2 cellular contexts compared by ENCODE assay signal in the genomic region with DNA sequence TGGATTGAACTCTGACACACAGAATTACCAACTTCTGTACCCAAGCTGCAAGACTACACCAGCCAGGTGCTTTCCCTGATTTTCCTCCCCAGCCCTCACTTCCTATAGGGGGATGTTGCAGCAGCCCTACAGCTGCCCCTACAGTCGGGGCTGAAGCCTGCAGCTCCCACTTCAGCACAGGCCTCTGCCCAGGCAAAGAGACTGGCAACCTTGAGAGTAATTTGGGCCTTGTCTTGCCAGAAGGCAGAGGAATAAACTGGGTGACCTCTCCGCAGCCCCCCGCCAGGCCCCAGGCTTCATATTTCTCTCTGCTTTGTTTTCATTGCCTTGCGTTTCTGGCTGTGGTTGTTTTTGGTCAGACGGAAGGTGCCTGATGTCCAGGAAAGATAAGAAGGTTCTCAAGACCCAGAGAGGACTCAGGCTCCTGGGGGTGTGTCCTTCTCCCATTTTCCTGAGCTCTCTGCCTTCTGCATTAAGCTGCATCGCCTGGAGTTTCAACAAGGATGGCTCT.
TF ChIP-seq lines count a peak whose summit lies in the region.

No MANE protein-coding gene starts in this region.

TF ChIP-seq in HCT116, 20 proteins besides CTCF, POLR2A, EP300 and RAD21 (continued from another document):
- TF ChIP-seq POLR2AphosphoS5 (IDR thresholded peaks at IDR 0.05; ENCODE audit: low read depth, low read length) (no peak), EZH2 (IDR thresholded peaks at IDR 0.05) (no peak), ZBTB33 (IDR thresholded peaks at IDR 0.05; ENCODE audit: extremely low read depth, insufficient replicate concordance, low read length) (no peak), ELF1 (IDR thresholded peaks at IDR 0.05; ENCODE audit: borderline replicate concordance, low read depth) (no peak), CEBPB (IDR thresholded peaks at IDR 0.05; ENCODE audit: low read depth) (no peak), CBX3 (IDR thresholded peaks at IDR 0.05; ENCODE audit: low read depth) (no peak), SRF (IDR thresholded peaks at IDR 0.05; ENCODE audit: low read depth) (no peak), EGR1 (IDR thresholded peaks at IDR 0.05; ENCODE audit: low read depth) (no peak)
- TF ChIP-seq, protein P1, sequence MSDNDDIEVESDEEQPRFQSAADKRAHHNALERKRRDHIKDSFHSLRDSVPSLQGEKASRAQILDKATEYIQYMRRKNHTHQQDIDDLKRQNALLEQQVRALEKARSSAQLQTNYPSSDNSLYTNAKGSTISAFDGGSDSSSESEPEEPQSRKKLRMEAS (IDR thresholded peaks at IDR 0.05): no peak
- TF ChIP-seq, protein P2, sequence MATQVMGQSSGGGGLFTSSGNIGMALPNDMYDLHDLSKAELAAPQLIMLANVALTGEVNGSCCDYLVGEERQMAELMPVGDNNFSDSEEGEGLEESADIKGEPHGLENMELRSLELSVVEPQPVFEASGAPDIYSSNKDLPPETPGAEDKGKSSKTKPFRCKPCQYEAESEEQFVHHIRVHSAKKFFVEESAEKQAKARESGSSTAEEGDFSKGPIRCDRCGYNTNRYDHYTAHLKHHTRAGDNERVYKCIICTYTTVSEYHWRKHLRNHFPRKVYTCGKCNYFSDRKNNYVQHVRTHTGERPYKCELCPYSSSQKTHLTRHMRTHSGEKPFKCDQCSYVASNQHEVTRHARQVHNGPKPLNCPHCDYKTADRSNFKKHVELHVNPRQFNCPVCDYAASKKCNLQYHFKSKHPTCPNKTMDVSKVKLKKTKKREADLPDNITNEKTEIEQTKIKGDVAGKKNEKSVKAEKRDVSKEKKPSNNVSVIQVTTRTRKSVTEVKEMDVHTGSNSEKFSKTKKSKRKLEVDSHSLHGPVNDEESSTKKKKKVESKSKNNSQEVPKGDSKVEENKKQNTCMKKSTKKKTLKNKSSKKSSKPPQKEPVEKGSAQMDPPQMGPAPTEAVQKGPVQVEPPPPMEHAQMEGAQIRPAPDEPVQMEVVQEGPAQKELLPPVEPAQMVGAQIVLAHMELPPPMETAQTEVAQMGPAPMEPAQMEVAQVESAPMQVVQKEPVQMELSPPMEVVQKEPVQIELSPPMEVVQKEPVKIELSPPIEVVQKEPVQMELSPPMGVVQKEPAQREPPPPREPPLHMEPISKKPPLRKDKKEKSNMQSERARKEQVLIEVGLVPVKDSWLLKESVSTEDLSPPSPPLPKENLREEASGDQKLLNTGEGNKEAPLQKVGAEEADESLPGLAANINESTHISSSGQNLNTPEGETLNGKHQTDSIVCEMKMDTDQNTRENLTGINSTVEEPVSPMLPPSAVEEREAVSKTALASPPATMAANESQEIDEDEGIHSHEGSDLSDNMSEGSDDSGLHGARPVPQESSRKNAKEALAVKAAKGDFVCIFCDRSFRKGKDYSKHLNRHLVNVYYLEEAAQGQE (IDR thresholded peaks at IDR 0.05; ENCODE audit: low read depth): no peak

TF ChIP-seq in WTC11, 78 proteins besides CTCF, POLR2A, EP300 and RAD21 (continued from another document):
- TF ChIP-seq ZSCAN18 (CRISPR knock-in tag; IDR thresholded peaks at IDR 0.05) (no peak), NR1H2 (CRISPR knock-in tag; IDR thresholded peaks at IDR 0.05) (no peak), GRHL2 (CRISPR knock-in tag; IDR thresholded peaks at IDR 0.05; ENCODE audit: insufficient replicate concordance, severe bottlenecking) (no peak), JAZF1 (CRISPR knock-in tag; IDR thresholded peaks at IDR 0.05) (no peak), ZBTB21 (CRISPR knock-in tag; IDR thresholded peaks at IDR 0.05; ENCODE audit: borderline replicate concordance) (no peak), SMAD3 (CRISPR knock-in tag; IDR thresholded peaks at IDR 0.05; ENCODE audit: borderline replicate concordance) (no peak), CREM (CRISPR knock-in tag; IDR thresholded peaks at IDR 0.05) (no peak), CREB1 (CRISPR knock-in tag; IDR thresholded peaks at IDR 0.05) (no peak), RELA (CRISPR knock-in tag; IDR thresholded peaks at IDR 0.05; ENCODE audit: borderline replicate concordance) (no peak), JUN (CRISPR knock-in tag; IDR thresholded peaks at IDR 0.05) (no peak), PRRX2 (CRISPR knock-in tag; IDR thresholded peaks at IDR 0.05) (no peak), NR2C2 (CRISPR knock-in tag; IDR thresholded peaks at IDR 0.05) (no peak), FOXJ3 (CRISPR knock-in tag; IDR thresholded peaks at IDR 0.05; ENCODE audit: borderline replicate concordance) (no peak), RORB (CRISPR knock-in tag; IDR thresholded peaks at IDR 0.05) (no peak)
- TF ChIP-seq, protein P3, sequence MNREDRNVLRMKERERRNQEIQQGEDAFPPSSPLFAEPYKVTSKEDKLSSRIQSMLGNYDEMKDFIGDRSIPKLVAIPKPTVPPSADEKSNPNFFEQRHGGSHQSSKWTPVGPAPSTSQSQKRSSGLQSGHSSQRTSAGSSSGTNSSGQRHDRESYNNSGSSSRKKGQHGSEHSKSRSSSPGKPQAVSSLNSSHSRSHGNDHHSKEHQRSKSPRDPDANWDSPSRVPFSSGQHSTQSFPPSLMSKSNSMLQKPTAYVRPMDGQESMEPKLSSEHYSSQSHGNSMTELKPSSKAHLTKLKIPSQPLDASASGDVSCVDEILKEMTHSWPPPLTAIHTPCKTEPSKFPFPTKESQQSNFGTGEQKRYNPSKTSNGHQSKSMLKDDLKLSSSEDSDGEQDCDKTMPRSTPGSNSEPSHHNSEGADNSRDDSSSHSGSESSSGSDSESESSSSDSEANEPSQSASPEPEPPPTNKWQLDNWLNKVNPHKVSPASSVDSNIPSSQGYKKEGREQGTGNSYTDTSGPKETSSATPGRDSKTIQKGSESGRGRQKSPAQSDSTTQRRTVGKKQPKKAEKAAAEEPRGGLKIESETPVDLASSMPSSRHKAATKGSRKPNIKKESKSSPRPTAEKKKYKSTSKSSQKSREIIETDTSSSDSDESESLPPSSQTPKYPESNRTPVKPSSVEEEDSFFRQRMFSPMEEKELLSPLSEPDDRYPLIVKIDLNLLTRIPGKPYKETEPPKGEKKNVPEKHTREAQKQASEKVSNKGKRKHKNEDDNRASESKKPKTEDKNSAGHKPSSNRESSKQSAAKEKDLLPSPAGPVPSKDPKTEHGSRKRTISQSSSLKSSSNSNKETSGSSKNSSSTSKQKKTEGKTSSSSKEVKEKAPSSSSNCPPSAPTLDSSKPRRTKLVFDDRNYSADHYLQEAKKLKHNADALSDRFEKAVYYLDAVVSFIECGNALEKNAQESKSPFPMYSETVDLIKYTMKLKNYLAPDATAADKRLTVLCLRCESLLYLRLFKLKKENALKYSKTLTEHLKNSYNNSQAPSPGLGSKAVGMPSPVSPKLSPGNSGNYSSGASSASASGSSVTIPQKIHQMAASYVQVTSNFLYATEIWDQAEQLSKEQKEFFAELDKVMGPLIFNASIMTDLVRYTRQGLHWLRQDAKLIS (CRISPR knock-in tag; IDR thresholded peaks at IDR 0.05; ENCODE audit: borderline replicate concordance): no peak
- TF ChIP-seq, protein P4, sequence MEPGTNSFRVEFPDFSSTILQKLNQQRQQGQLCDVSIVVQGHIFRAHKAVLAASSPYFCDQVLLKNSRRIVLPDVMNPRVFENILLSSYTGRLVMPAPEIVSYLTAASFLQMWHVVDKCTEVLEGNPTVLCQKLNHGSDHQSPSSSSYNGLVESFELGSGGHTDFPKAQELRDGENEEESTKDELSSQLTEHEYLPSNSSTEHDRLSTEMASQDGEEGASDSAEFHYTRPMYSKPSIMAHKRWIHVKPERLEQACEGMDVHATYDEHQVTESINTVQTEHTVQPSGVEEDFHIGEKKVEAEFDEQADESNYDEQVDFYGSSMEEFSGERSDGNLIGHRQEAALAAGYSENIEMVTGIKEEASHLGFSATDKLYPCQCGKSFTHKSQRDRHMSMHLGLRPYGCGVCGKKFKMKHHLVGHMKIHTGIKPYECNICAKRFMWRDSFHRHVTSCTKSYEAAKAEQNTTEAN (CRISPR knock-in tag; IDR thresholded peaks at IDR 0.05): no peak
- TF ChIP-seq, protein P5, sequence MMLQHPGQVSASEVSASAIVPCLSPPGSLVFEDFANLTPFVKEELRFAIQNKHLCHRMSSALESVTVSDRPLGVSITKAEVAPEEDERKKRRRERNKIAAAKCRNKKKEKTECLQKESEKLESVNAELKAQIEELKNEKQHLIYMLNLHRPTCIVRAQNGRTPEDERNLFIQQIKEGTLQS (CRISPR knock-in tag; conservative IDR thresholded peaks at IDR 0.05): no peak
TF ChIP-seq in WTC11: peak in this region for 0.
